1 cellular context compared by ENCODE assay signal in genomic region chr14:22772725-22773124, GRCh38.
TF ChIP-seq lines count a peak whose summit lies in the region.

No MANE protein-coding gene starts in this region.

TF ChIP-seq in K562, 482 proteins besides CTCF, POLR2A, EP300 and RAD21:
- TF ChIP-seq LCOR (CRISPR knock-in tag; IDR thresholded peaks at IDR 0.05) = no peak
- TF ChIP-seq MAX (CRISPR knock-in tag; IDR thresholded peaks at IDR 0.05) = no peak
- TF ChIP-seq EWSR1 (IDR thresholded peaks at IDR 0.05; ENCODE audit: borderline replicate concordance, low read depth, partially characterized antibody) = no peak
- no peak for TF ChIP-seq ZNF274 (IDR thresholded peaks at IDR 0.05; ENCODE audit: borderline replicate concordance, low read depth, low read length)
- no peak for TF ChIP-seq RBM22 (IDR thresholded peaks at IDR 0.05; ENCODE audit: low read depth, low read length, poor library complexity, severe bottlenecking)
- no peak for TF ChIP-seq ELK3 (CRISPR knock-in tag; IDR thresholded peaks at IDR 0.05)
- TF ChIP-seq FOS (IDR thresholded peaks at IDR 0.05; ENCODE audit: extremely low read depth, insufficient read length) = no peak
- TF ChIP-seq RAD51 (IDR thresholded peaks at IDR 0.05; ENCODE audit: borderline replicate concordance, low read depth) = no peak
- no peak for TF ChIP-seq SMARCA5 (IDR thresholded peaks at IDR 0.05)
- TF ChIP-seq NEUROD1 (IDR thresholded peaks at IDR 0.05; ENCODE audit: borderline replicate concordance, low read depth, low read length, partially characterized antibody) = no peak
- no peak for TF ChIP-seq TCF7 (IDR thresholded peaks at IDR 0.05; ENCODE audit: borderline replicate concordance)
- TF ChIP-seq ZNF232 (CRISPR knock-in tag; IDR thresholded peaks at IDR 0.05) = no peak
- TF ChIP-seq CCAR2 (IDR thresholded peaks at IDR 0.05; ENCODE audit: low read depth, low read length) = no peak
- TF ChIP-seq KDM5B (IDR thresholded peaks at IDR 0.05; ENCODE audit: insufficient replicate concordance, low read depth, low read length) = no peak
- no peak for TF ChIP-seq NR2F6 (CRISPR knock-in tag; IDR thresholded peaks at IDR 0.05)
- no peak for TF ChIP-seq BMI1 (IDR thresholded peaks at IDR 0.05; ENCODE audit: low read length)
- no peak for TF ChIP-seq CBX5 (IDR thresholded peaks at IDR 0.05; ENCODE audit: borderline replicate concordance, low read depth)
- no peak for TF ChIP-seq TCF15 (CRISPR knock-in tag; IDR thresholded peaks at IDR 0.05)
- TF ChIP-seq TEAD1 (CRISPR knock-in tag; IDR thresholded peaks at IDR 0.05) = no peak
